Comparison of ENCODE assay signal across 9 cellular contexts in the genomic region with DNA sequence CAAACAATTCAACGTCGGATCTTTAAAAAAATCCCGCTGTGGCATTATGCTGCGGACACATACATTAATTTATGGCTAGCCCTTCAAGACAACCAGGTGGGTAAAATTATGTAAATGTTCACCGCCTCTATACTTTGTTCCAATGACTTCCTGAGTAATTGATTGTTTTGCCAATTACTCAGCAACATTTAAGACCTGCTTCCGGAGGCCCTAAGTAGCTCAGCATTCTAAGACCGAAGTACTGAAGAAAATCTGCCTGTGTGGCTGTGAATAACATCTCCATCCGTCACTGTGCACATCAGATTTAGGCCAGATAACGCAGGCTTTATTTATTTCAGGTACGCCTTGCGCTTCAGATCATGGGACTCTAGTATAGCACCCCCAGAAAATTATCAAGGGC. TPM values are rescaled to one million over a fixed set of nuclear protein-coding genes. Genes with fewer than 3 reads are reported as not detected.
DNase-seq lines count a peak whose midpoint lies in the region; ATAC-seq, FAIRE-seq and TF ChIP-seq lines count a peak whose summit lies in the region.
"Had no signal": no experiment of that assay in that cellular context is flagged by ENCODE, and none has a peak within 500 bp of the region (broad histone marks: within the 10 kb centered on the region; RNA-seq: fewer than 3 reads in every experiment).

No MANE protein-coding gene starts in this region.

- intact Hi-C loops in pancreas (cut with DNase I): no loop called here

- H3K36me3 Mint-ChIP-seq in activated naive CD8-positive, alpha-beta T cell: no peaks in the 10 kb centered on the region
- H3K36me3 Mint-ChIP-seq in glutamatergic neuron (ENCODE audit: unreplicated experiment): no peaks in the 10 kb centered on the region

- peaks cover 32% of the 10 kb centered on the region for H3K4me1 Mint-ChIP-seq in activated naive CD8-positive, alpha-beta T cell (ENCODE audit: low read depth)
- H3K4me1 Mint-ChIP-seq in glutamatergic neuron (ENCODE audit: low read depth, unreplicated experiment): no peaks in the 10 kb centered on the region

- H3K9me3 Mint-ChIP-seq in activated naive CD8-positive, alpha-beta T cell (ENCODE audit: low read depth): no peaks in the 10 kb centered on the region
- H3K9me3 Mint-ChIP-seq in glutamatergic neuron (ENCODE audit: unreplicated experiment): no peaks in the 10 kb centered on the region

- no peaks in the 10 kb centered on the region for H3K79me2 ChIP-seq in hepatocyte

- no peaks in the 10 kb centered on the region for H3K27me3 Mint-ChIP-seq in activated naive CD8-positive, alpha-beta T cell
- H3K27me3 Mint-ChIP-seq in glutamatergic neuron (ENCODE audit: unreplicated experiment): peaks cover 2% of the 10 kb centered on the region

- WGBS in suprapubic skin: 70% methylated on average over 11 of the region's 11 CpGs
- WGBS in pancreas, 2 donors: 73 to 74% methylated on average over 11 of the region's 11 CpGs
- 78% methylated on average over 11 of the region's 11 CpGs for WGBS in hepatocyte (ENCODE audit: low lambda C conversion rate, missing lambda C conversion rate)

- peak overlapping the region; percentile 74 for H3K4me3 Mint-ChIP-seq in activated naive CD8-positive, alpha-beta T cell
- H3K4me3 Mint-ChIP-seq in glutamatergic neuron (ENCODE audit: unreplicated experiment): no peak overlapping the region

- peak; percentile 39 for ATAC-seq in GM19035 (IDR thresholded peaks at IDR 0.05; ENCODE audit: unreplicated experiment)
- peak; percentile 10 for ATAC-seq in HG03439 (IDR thresholded peaks at IDR 0.05; ENCODE audit: unreplicated experiment)
- no peak for ATAC-seq in pancreas

- peak; percentile 13 for DNase-seq in CD1c-positive myeloid dendritic cell (ENCODE audit: extremely low spot score)
- no peak for DNase-seq in suprapubic skin (ENCODE audit: low spot score in 2 of 2)
- DNase-seq in pancreas: no peak
- no peak for DNase-seq in glutamatergic neuron
- no peak for DNase-seq in hepatocyte (ENCODE audit: low spot score)
- DNase-seq: NCI-H446 had no signal

- H3K27me3 ChIP-seq in suprapubic skin (no peaks in the 10 kb centered on the region), pancreas (no peaks in the 10 kb centered on the region), hepatocyte (no peaks in the 10 kb centered on the region)

- no peak overlapping the region for H3K4me3 ChIP-seq in suprapubic skin
- no peak overlapping the region for H3K4me3 ChIP-seq in pancreas
- H3K4me3 ChIP-seq in hepatocyte: no peak overlapping the region

- peak overlapping the region; percentile 91 for H3K27ac Mint-ChIP-seq in activated naive CD8-positive, alpha-beta T cell
- no peak overlapping the region for H3K27ac Mint-ChIP-seq in glutamatergic neuron (ENCODE audit: unreplicated experiment)

- TF ChIP-seq CTCF in suprapubic skin (IDR thresholded peaks at IDR 0.05): no peak
- no peak for TF ChIP-seq CTCF in pancreas (IDR thresholded peaks at IDR 0.05)
- no peak for TF ChIP-seq CTCF in glutamatergic neuron (IDR thresholded peaks at IDR 0.05; ENCODE audit: partially characterized antibody, unreplicated experiment)
- TF ChIP-seq CTCF in hepatocyte (IDR thresholded peaks at IDR 0.05; ENCODE audit: poor library complexity): no peak

- no peak overlapping the region for H3K4me2 ChIP-seq in hepatocyte

- H3K4me1 ChIP-seq in suprapubic skin (peaks cover 2% of the 10 kb centered on the region), pancreas (no peaks in the 10 kb centered on the region), hepatocyte (ENCODE audit: insufficient read depth) (no peaks in the 10 kb centered on the region)

- H2AFZ ChIP-seq in hepatocyte: no peak overlapping the region

- TF ChIP-seq POLR2A in suprapubic skin (IDR thresholded peaks at IDR 0.05): no peak

- no peak for FAIRE-seq in pancreas (lab: Jason Lieb, UNC)

- no peaks in the 10 kb centered on the region for H3K9me2 ChIP-seq in hepatocyte (replicated peaks; ENCODE audit: insufficient read depth)

- H3K36me3 ChIP-seq in suprapubic skin: no peaks in the 10 kb centered on the region
- no peaks in the 10 kb centered on the region for H3K36me3 ChIP-seq in pancreas
- H3K36me3 ChIP-seq in hepatocyte (replicated peaks; ENCODE audit: insufficient read depth, low read depth): no peaks in the 10 kb centered on the region

- H3K9me3 ChIP-seq in suprapubic skin (no peaks in the 10 kb centered on the region), pancreas (no peaks in the 10 kb centered on the region), hepatocyte (ENCODE audit: low read depth) (no peaks in the 10 kb centered on the region)

- H3K27ac ChIP-seq in suprapubic skin (no peak overlapping the region), pancreas (no peak overlapping the region), hepatocyte (no peak overlapping the region)

- H4K20me1 ChIP-seq in hepatocyte (ENCODE audit: insufficient read depth, poor library complexity, severe bottlenecking): no peaks in the 10 kb centered on the region

- TF ChIP-seq EP300 in suprapubic skin (IDR thresholded peaks at IDR 0.05): no peak

RNA-seq across cellular contexts. Expression of a gene that starts 23.3 kb away (rescaled TPM):
- total RNA-seq in suprapubic skin (1 to 10 TPM; 2.2 to 5.5 (median 3.5) TPM), pancreas (10 to 100 TPM; 16.3 to 29.7 (median 19.2) TPM), glutamatergic neuron (ENCODE audit: unreplicated experiment) (34.7 TPM), hepatocyte (217 and 222 TPM in 2 replicates)
- polyA plus RNA-seq in pancreas (10 to 100 TPM in 1 of 2 donors, 1 to 10 TPM in 1; 8.2 to 15.1 TPM), hepatocyte (340 and 371 TPM in 2 replicates)

RNA-seq across cellular contexts. Expression of a gene that starts 39.3 kb away (rescaled TPM):
- total RNA-seq in suprapubic skin (1 to 10 TPM; 2.2 to 6.3 (median 4.7) TPM), pancreas (1 to 10 TPM in 3 of 6 donors, under 1 TPM in 3; 0.23 to 6.4 (median 1.3) TPM), glutamatergic neuron (ENCODE audit: unreplicated experiment) (0.27 TPM), hepatocyte (0.03 and 0.08 TPM in 2 replicates)
- polyA plus RNA-seq in pancreas (under 1 TPM; 0.16 to 0.49 TPM), hepatocyte (0.05 and 0.57 TPM in 2 replicates)

RNA-seq across cellular contexts. Expression of a gene that starts 43.5 kb away (rescaled TPM):
- total RNA-seq in suprapubic skin (1 to 10 TPM in 1 of 4 donors, under 1 TPM in 1, not detected in 2; 0.34 to 1.1 TPM), pancreas (1 to 10 TPM in 2 of 6 donors, under 1 TPM in 3, not detected in 1; 0.24 to 1.5 (median 0.61) TPM), glutamatergic neuron (ENCODE audit: unreplicated experiment) (not detected), hepatocyte (0.10 TPM in 1 of 2 replicates, not detected in the other)
- polyA plus RNA-seq in pancreas (under 1 TPM; 0.23 to 0.26 TPM), hepatocyte (0.16 and 0.52 TPM in 2 replicates)

Comparison
In these comparisons a context has a peak if more than half of its experiments do, and no peak if none do; other contexts are left out.
1. ATAC-seq: peak in GM19035 (single experiment) and HG03439 (single experiment); none in pancreas (0 of 4).